ENCODE assay signal across 10 cellular contexts in genomic region chr6:133966654-133967300, GRCh38. TPM values are rescaled to one million over a fixed set of nuclear protein-coding genes. Genes with fewer than 3 reads are reported as not detected.
DNase-seq lines count a peak whose midpoint lies in the region; ATAC-seq, FAIRE-seq and TF ChIP-seq lines count a peak whose summit lies in the region.
"Had no signal": no experiment of that assay in that cellular context is flagged by ENCODE, and none has a peak within 500 bp of the region (broad histone marks: within the 10 kb centered on the region; RNA-seq: fewer than 3 reads in every experiment).

No MANE protein-coding gene starts in this region.

- peaks cover 2 to 13% of the 10 kb centered on the region in 2 donors for H3K4me1 ChIP-seq in kidney (ENCODE audit: control insufficient read depth in 1 of 2, insufficient read depth in 1 of 2, low read depth in 1 of 2, low read length in 2 of 2)

- DNase-seq in COLO668 (lab: John Stamatoyannopoulos, UW; ENCODE audit: unreplicated experiment) (no peak), iPS-NIHi7 (ENCODE audit: extremely low spot score) (no peak), kidney (no peak), inferior parietal cortex (ENCODE audit: extremely low spot score) (no peak)

- H3K4me1 Mint-ChIP-seq in nephron, result peaks cover 25% of the 10 kb centered on the region

- intact Hi-C loops in kidney (cut with DNase I), result no loop called here

- no peak overlapping the region for H3K4me3 ChIP-seq in kidney (ENCODE audit: low read length in 2 of 2)
- H3K4me3 ChIP-seq: hepatocyte had no signal

- H3K27ac ChIP-seq in kidney (ENCODE audit: low read depth in 2 of 2, low read length in 2 of 2), result no peak overlapping the region
- H3K27ac ChIP-seq: hepatocyte had no signal

- H3K36me3 Mint-ChIP-seq in nephron (ENCODE audit: low read depth), result peaks cover 4% of the 10 kb centered on the region

- H3K27me3 Mint-ChIP-seq in nephron (ENCODE audit: low read depth), result no peaks in the 10 kb centered on the region

- H3K36me3 ChIP-seq in kidney (ENCODE audit: control insufficient read depth in 1 of 2, insufficient read depth in 2 of 2, low read length in 2 of 2), result no peaks in the 10 kb centered on the region

- no peaks in the 10 kb centered on the region for H3K9me3 ChIP-seq in kidney (ENCODE audit: control insufficient read depth in 1 of 2, low read length in 2 of 2)

- no peak overlapping the region for H3K4me3 Mint-ChIP-seq in nephron
- H3K4me3 Mint-ChIP-seq: T-helper 1 cell treated with Interleukin-12 subunit alpha and Interleukin-12 subunit beta and Interleukin-4 antibody, amounts not matched to agents 30 μg/mL and 1 μg/mL, for 36 hours had no signal

- H3K27ac Mint-ChIP-seq in nephron, result peak overlapping the region in 2 of 3 experiments; percentile 5 to 66
- H3K27ac Mint-ChIP-seq: T-helper 1 cell treated with Interleukin-12 subunit alpha and Interleukin-12 subunit beta and Interleukin-4 antibody, amounts not matched to agents 30 μg/mL and 1 μg/mL, for 36 hours had no signal

- no peak for FAIRE-seq in kidney (lab: Jason Lieb, UNC)

- no peak overlapping the region for H3K9ac ChIP-seq in kidney (ENCODE audit: low read length in 2 of 2)

- ATAC-seq in GM18909 (IDR thresholded peaks at IDR 0.05; ENCODE audit: poor library complexity, unreplicated experiment) (peak; percentile 90), HG02571 (IDR thresholded peaks at IDR 0.05; ENCODE audit: unreplicated experiment) (peak; percentile 80), HG03575 (IDR thresholded peaks at IDR 0.05; ENCODE audit: extremely low read depth, insufficient number of reproducible peaks, low FRiP score, unreplicated experiment) (peak; percentile 75)

- H3K9me3 Mint-ChIP-seq in nephron, result no peaks in the 10 kb centered on the region
- H3K9me3 Mint-ChIP-seq: T-helper 1 cell treated with Interleukin-12 subunit alpha and Interleukin-12 subunit beta and Interleukin-4 antibody, amounts not matched to agents 30 μg/mL and 1 μg/mL, for 36 hours had no signal

- TF ChIP-seq CTCF in nephron (IDR thresholded peaks at IDR 0.05; ENCODE audit: unreplicated experiment in 3 of 3) (no peak), kidney (IDR thresholded peaks at IDR 0.05; ENCODE audit: borderline replicate concordance, extremely low read depth, insufficient read depth) (no peak)

RNA-seq across cellular contexts. Expression of gene TBPL1, which starts 13.8 kb away (rescaled TPM):
- 17.3 TPM for total RNA-seq in kidney
- 20.7 TPM for polyA plus RNA-seq in kidney (ENCODE audit: insufficient read depth, low read depth, low replicate concordance)
